9 cellular contexts compared by ENCODE assay signal in the genomic region with DNA sequence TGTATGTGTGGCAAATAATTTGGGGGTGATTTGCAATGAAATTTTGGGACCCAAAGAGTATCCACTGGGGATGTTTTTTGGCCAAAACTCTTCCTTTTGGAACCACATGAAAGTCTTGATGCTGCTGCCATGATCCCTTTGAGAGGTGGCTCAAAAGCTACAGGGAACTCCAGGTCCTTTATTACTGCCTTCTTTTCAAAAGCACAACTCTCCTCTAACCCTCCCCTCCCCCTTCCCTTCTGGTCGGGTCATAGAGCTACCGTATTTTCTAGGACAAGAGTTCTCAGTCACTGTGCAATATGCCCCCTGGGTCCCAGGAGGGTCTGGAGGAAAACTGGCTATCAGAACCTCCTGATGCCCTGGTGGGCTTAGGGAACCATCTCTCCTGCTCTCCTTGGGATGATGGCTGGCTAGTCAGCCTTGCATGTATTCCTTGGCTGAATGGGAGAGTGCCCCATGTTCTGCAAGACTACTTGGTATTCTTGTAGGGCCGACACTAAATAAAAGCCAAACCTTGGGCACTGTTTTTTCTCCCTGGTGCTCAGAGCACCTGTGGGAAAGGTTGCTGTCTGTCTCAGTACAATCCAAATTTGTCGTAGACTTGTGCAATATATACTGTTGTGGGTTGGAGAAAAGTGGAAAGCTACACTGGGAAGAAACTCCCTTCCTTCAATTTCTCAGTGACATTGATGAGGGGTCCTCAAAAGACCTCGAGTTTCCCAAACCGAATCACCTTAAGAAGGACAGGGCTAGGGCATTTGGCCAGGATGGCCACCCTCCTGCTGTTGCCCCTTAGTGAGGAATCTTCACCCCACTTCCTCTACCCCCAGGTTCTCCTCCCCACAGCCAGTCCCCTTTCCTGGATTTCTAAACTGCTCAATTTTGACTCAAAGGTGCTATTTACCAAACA. TPM values are rescaled to one million over a fixed set of nuclear protein-coding genes. Genes with fewer than 3 reads are reported as not detected.
DNase-seq lines count a peak whose midpoint lies in the region; ATAC-seq and TF ChIP-seq lines count a peak whose summit lies in the region.
"Had no signal": no experiment of that assay in that cellular context is flagged by ENCODE, and none has a peak within 500 bp of the region (broad histone marks: within the 10 kb centered on the region; RNA-seq: fewer than 3 reads in every experiment).

No MANE protein-coding gene starts in this region.

- H3K27ac Mint-ChIP-seq in IgD-negative memory B cell: peak overlapping the region; percentile 78 to 100 (median 99)
- H3K27ac Mint-ChIP-seq in naive B cell: peak overlapping the region; percentile 58 to 100 (median 96)

- H3K27me3 Mint-ChIP-seq in IgD-negative memory B cell (no peaks in the 10 kb centered on the region), naive B cell (no peaks in the 10 kb centered on the region)

- H3K9me3 Mint-ChIP-seq in IgD-negative memory B cell (no peaks in the 10 kb centered on the region), naive B cell (no peaks in the 10 kb centered on the region)

- H3K27ac ChIP-seq in caudate nucleus (ENCODE audit: low read depth, low read length): peak overlapping the region; percentile 54

- no peak for TF ChIP-seq CTCF in AG10803 (conservative IDR thresholded peaks at IDR 0.05; ENCODE audit: low read length)

- ATAC-seq in naive B cell (ENCODE audit: low read depth in 2 of 2): no peak
- ATAC-seq in HG02798 (IDR thresholded peaks at IDR 0.05; ENCODE audit: poor library complexity, unreplicated experiment): no peak
- no peak for ATAC-seq in HG03139 (IDR thresholded peaks at IDR 0.05; ENCODE audit: unreplicated experiment)

- DNase-seq in AG10803 (ENCODE audit: low read depth) (no peak), caudate nucleus (lab: John Stamatoyannopoulos, UW) (peak in 2 of 61 donors; percentile 16 to 49), naive B cell (no peak), NCI-H526 (lab: John Stamatoyannopoulos, UW) (no peak), KG1 (lab: John Stamatoyannopoulos, UW) (no peak)
- DNase-seq: activated CD8-positive, alpha-beta memory T cell treated with anti-CD3 and anti-CD28 coated beads, Interleukin-2, amount 50 U/mL, for 4 hours had no signal

- H3K36me3 Mint-ChIP-seq in IgD-negative memory B cell (peaks cover 37% of the 10 kb centered on the region), naive B cell (peaks cover 37 to 46% of the 10 kb centered on the region in 2 donors)

- H3K4me3 ChIP-seq in AG10803 (ENCODE audit: low read length): 0 out of 2 replicates have a peak overlapping the region, but pooled peaks have one; percentile 7

- peak overlapping the region; percentile 95 to 99 (median 98) for H3K4me3 Mint-ChIP-seq in IgD-negative memory B cell
- peak overlapping the region; percentile 95 to 100 (median 98) for H3K4me3 Mint-ChIP-seq in naive B cell

- H3K4me1 Mint-ChIP-seq in IgD-negative memory B cell (peaks cover 41 to 57% (median 56%) of the 10 kb centered on the region in 3 donors), naive B cell (peaks cover 72 to 80% (median 76%) of the 10 kb centered on the region in 3 donors)

RNA-seq across cellular contexts. Expression of a gene that starts 3.1 kb away (rescaled TPM):
- 202 TPM for polyA plus RNA-seq in IgD-negative memory B cell
- 100 to 1,000 TPM; 315 to 687 (median 417) TPM for polyA plus RNA-seq in naive B cell (ENCODE audit: low read depth in 6 of 6)

RNA-seq across cellular contexts. Expression of a gene that starts 42.5 kb away (rescaled TPM):
- polyA plus RNA-seq in IgD-negative memory B cell (0.28 TPM), naive B cell (ENCODE audit: low read depth in 6 of 6) (not detected)
